25 cellular contexts compared by ENCODE assay signal in the genomic region with DNA sequence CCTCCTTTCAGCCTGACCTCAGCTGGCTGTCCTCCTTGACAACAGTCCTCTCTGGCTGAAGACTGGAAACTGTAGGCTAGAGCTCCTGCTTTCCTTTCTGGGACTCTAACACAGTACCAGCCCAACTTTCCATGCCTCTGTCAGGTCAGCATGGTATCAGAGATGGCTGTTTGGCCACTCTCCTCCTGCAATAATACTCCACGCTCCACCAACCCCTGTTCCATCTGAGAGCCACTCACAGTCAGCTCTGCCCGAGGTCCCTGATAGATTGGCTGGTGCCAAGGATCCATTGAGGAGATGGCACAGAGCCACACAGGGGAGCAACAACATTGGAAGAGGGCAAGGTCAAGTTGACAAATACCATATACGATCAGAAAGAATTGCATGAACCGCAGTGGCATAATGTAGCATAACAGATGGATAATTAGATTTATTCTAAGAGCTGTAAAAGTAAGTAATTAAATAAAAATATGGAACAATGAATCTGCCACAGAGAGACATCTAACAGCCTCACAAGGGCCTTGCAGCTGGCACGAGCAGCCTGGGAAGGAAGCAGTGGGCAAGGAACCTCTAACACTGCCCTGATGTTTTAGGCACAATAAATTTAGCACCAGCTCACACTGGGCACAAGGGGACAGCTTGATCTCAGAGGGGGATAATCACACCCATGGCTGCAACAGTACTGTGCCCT.
A peak's percentile ranks its signal among the peaks of the same experiment; 100 is the strongest.
DNase-seq lines count a peak whose midpoint lies in the region; ATAC-seq and TF ChIP-seq lines count a peak whose summit lies in the region.
"Had no signal": no experiment of that assay in that cellular context is flagged by ENCODE, and none has a peak within 500 bp of the region (broad histone marks: within the 10 kb centered on the region; RNA-seq: fewer than 3 reads in every experiment).

No MANE protein-coding gene starts in this region.

- ATAC-seq in HG02973 (IDR thresholded peaks at IDR 0.05; ENCODE audit: unreplicated experiment): no peak
- ATAC-seq: effector memory CD8-positive, alpha-beta T cell; natural killer cell treated with Interleukin-12 subunit alpha and Interleukin-12 subunit beta and Interleukin-15 and Interleukin-18, amount 100 ng/mL, for 72 hours; stimulated activated naive CD8-positive, alpha-beta T cell treated with anti-CD3 and anti-CD28 coated beads, Interleukin-15, amount 100 ng/mL, for 72 hours had no signal

- TF ChIP-seq CTCF in chondrocyte (IDR thresholded peaks at IDR 0.05) (no peak), neural progenitor cell (IDR thresholded peaks at IDR 0.05) (no peak)

- H4K20me1 ChIP-seq in neural progenitor cell (ENCODE audit: low read depth): peaks cover 10% of the 10 kb centered on the region

- H3K9me3 Mint-ChIP-seq in chondrocyte (ENCODE audit: low read depth) (no peaks in the 10 kb centered on the region), neural progenitor cell (no peaks in the 10 kb centered on the region)
- H3K9me3 Mint-ChIP-seq: effector memory CD8-positive, alpha-beta T cell; natural killer cell treated with Interleukin-12 subunit alpha and Interleukin-12 subunit beta and Interleukin-15 and Interleukin-18, amount 100 ng/mL, for 72 hours; stimulated activated naive CD8-positive, alpha-beta T cell treated with anti-CD3 and anti-CD28 coated beads, Interleukin-15, amount 100 ng/mL, for 72 hours; T-helper 1 cell treated with Interleukin-12 subunit alpha and Interleukin-12 subunit beta and Interleukin-4 antibody, amounts not matched to agents 30 μg/mL and 1 μg/mL, for 36 hours had no signal

- no peaks in the 10 kb centered on the region for H3K36me3 ChIP-seq in neural progenitor cell
- H3K36me3 ChIP-seq: esophagus squamous epithelium, HAP-1, upper lobe of left lung had no signal

- no peak overlapping the region for H2AFZ ChIP-seq in neural progenitor cell (replicated peaks)

- H3F3A ChIP-seq in neural progenitor cell (ENCODE audit: low read depth): peaks cover 14% of the 10 kb centered on the region

- H3K27me3 ChIP-seq in neural progenitor cell: no peaks in the 10 kb centered on the region
- H3K27me3 ChIP-seq: esophagus squamous epithelium, upper lobe of left lung had no signal

- H3K79me2 ChIP-seq in neural progenitor cell (ENCODE audit: low read depth): no peaks in the 10 kb centered on the region

- H3K9me3 ChIP-seq in neural progenitor cell (ENCODE audit: low read depth): no peaks in the 10 kb centered on the region
- H3K9me3 ChIP-seq: esophagus squamous epithelium, HAP-1, upper lobe of left lung had no signal

- peak; percentile 63 for DNase-seq in DMS 273 (lab: John Stamatoyannopoulos, UW; ENCODE audit: unreplicated experiment)
- no peak for DNase-seq in DMS 273 treated with DMSO at 0.1 percent for 48 hours (lab: John Stamatoyannopoulos, UW)
- peak; percentile 20 for DNase-seq in NCI-H524 treated with DMSO at 0.1 percent for 48 hours (lab: John Stamatoyannopoulos, UW)
- no peak for DNase-seq in chondrocyte (ENCODE audit: low spot score)
- no peak for DNase-seq in neural progenitor cell (ENCODE audit: low spot score)
- no peak for DNase-seq in stimulated activated CD4-positive, alpha-beta T cell treated with anti-CD3 and anti-CD28 coated beads, Interleukin-12 subunit alpha, Interleukin-12 subunit beta, amount 100 ng/mL, for 4 hours
- DNase-seq in NCI-H2196 treated with DMSO at 0.1 percent for 48 hours (lab: John Stamatoyannopoulos, UW; ENCODE audit: unreplicated experiment): no peak
- DNase-seq: activated CD4-positive, alpha-beta T cell treated with anti-CD3 and anti-CD28 coated beads, Interleukin-2, amount 50 U/mL, for 1 hour; activated CD8-positive, alpha-beta memory T cell treated with anti-CD3 and anti-CD28 coated beads, Interleukin-2, amount 50 U/mL, for 48 hours; activated gamma-delta T cell treated with Interleukin-2 at 50 U/mL for 16 hours; AML-193; effector memory CD8-positive, alpha-beta T cell; esophagus squamous epithelium; midbrain; NCI-H774; SIG-M5; stimulated activated CD4-positive, alpha-beta T cell treated with anti-CD3 and anti-CD28 coated beads, Interleukin-4, amount 100 ng/mL, for 1 hour; stimulated activated naive CD8-positive, alpha-beta T cell treated with anti-CD3 and anti-CD28 coated beads, Interleukin-15, amount 100 ng/mL, for 72 hours had no signal

- H3K27ac Mint-ChIP-seq in chondrocyte (ENCODE audit: unreplicated experiment) (peak overlapping the region; percentile 39), neural progenitor cell (peak overlapping the region; percentile 90)
- H3K27ac Mint-ChIP-seq: natural killer cell treated with Interleukin-12 subunit alpha and Interleukin-12 subunit beta and Interleukin-15 and Interleukin-18, amount 100 ng/mL, for 72 hours; progenitor cell of endocrine pancreas; T-helper 1 cell treated with Interleukin-12 subunit alpha and Interleukin-12 subunit beta and Interleukin-4 antibody, amounts not matched to agents 30 μg/mL and 1 μg/mL, for 36 hours had no signal

- H3K4me3 Mint-ChIP-seq in chondrocyte (ENCODE audit: unreplicated experiment) (no peak overlapping the region), neural progenitor cell (no peak overlapping the region)
- H3K4me3 Mint-ChIP-seq: effector memory CD8-positive, alpha-beta T cell; natural killer cell treated with Interleukin-12 subunit alpha and Interleukin-12 subunit beta and Interleukin-15 and Interleukin-18, amount 100 ng/mL, for 72 hours; stimulated activated naive CD8-positive, alpha-beta T cell treated with anti-CD3 and anti-CD28 coated beads, Interleukin-15, amount 100 ng/mL, for 72 hours; T-helper 1 cell treated with Interleukin-12 subunit alpha and Interleukin-12 subunit beta and Interleukin-4 antibody, amounts not matched to agents 30 μg/mL and 1 μg/mL, for 36 hours had no signal

- H3K27ac ChIP-seq in neural progenitor cell: no peak overlapping the region
- H3K27ac ChIP-seq: esophagus squamous epithelium, skin epidermis, upper lobe of left lung had no signal

- H3K4me1 Mint-ChIP-seq in chondrocyte (ENCODE audit: low read depth): peaks cover 47% of the 10 kb centered on the region
- peaks cover 72% of the 10 kb centered on the region for H3K4me1 Mint-ChIP-seq in neural progenitor cell
- H3K4me1 Mint-ChIP-seq: stimulated activated naive CD8-positive, alpha-beta T cell treated with anti-CD3 and anti-CD28 coated beads, Interleukin-15, amount 100 ng/mL, for 72 hours had no signal

- H3K4me1 ChIP-seq in neural progenitor cell: peaks cover 56% of the 10 kb centered on the region

- H3K4me2 ChIP-seq in neural progenitor cell: no peak overlapping the region

- H3K27me3 Mint-ChIP-seq in chondrocyte (ENCODE audit: low read depth): no peaks in the 10 kb centered on the region
- H3K27me3 Mint-ChIP-seq in neural progenitor cell (ENCODE audit: insufficient read depth, low read depth): peaks cover 6% of the 10 kb centered on the region
- H3K27me3 Mint-ChIP-seq: effector memory CD8-positive, alpha-beta T cell; natural killer cell treated with Interleukin-12 subunit alpha and Interleukin-12 subunit beta and Interleukin-15 and Interleukin-18, amount 100 ng/mL, for 72 hours; stimulated activated naive CD8-positive, alpha-beta T cell treated with anti-CD3 and anti-CD28 coated beads, Interleukin-15, amount 100 ng/mL, for 72 hours had no signal

- H3K36me3 Mint-ChIP-seq in chondrocyte (ENCODE audit: low read depth) (peaks cover 4% of the 10 kb centered on the region), neural progenitor cell (no peaks in the 10 kb centered on the region)
- H3K36me3 Mint-ChIP-seq: natural killer cell treated with Interleukin-12 subunit alpha and Interleukin-12 subunit beta and Interleukin-15 and Interleukin-18, amount 100 ng/mL, for 72 hours had no signal

- H3K4me3 ChIP-seq in neural progenitor cell: no peak overlapping the region
- H3K4me3 ChIP-seq: esophagus squamous epithelium, HAP-1, skin epidermis, upper lobe of left lung had no signal

- H3K9ac ChIP-seq in neural progenitor cell: no peak overlapping the region

Comparison
In these comparisons a context has a peak if more than half of its experiments do, and no peak if none do; other contexts are left out.
1. DNase-seq: peak in DMS 273 (single experiment) and NCI-H524 treated with DMSO at 0.1 percent for 48 hours (single experiment); none in DMS 273 treated with DMSO at 0.1 percent for 48 hours (single experiment), chondrocyte (single experiment), neural progenitor cell (single experiment), stimulated activated CD4-positive, alpha-beta T cell treated with anti-CD3 and anti-CD28 coated beads, Interleukin-12 subunit alpha, Interleukin-12 subunit beta, amount 100 ng/mL, for 4 hours (single experiment) and NCI-H2196 treated with DMSO at 0.1 percent for 48 hours (single experiment).